8 cellular contexts compared by ENCODE assay signal in the genomic region with DNA sequence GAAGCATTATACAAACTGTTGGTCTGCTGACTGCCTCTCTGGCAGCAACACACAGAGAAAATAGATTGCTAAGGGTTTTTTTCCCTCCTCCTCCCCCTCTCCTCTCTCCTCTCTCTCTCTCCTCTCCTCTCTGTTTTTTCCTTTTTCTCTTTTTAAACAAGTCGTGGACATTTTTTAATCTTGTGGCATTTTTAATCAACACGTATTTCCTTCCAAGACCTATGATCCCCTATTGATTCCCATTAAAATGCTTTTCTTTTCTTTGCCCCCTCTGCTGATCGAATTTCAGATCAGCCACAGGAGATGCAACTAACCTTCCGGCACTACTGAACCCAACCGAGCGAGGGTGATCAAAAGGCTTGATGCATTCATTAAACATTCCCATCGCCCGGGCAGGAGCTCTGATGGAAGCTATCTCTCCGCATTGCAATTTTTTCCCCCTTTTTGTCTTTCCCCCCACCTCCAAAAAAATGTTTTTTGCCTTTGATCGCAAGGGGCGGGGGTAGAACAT.
A peak's percentile ranks its signal among the peaks of the same experiment; 100 is the strongest.
DNase-seq lines count a peak whose midpoint lies in the region; ATAC-seq and TF ChIP-seq lines count a peak whose summit lies in the region.

No MANE protein-coding gene starts in this region.

- TF ChIP-seq EP300 in neural cell (conservative IDR thresholded peaks at IDR 0.05; ENCODE audit: poor library complexity, severe bottlenecking): no peak

- H3K79me2 ChIP-seq in neural cell (replicated peaks; ENCODE audit: insufficient read depth, low read length): no peaks in the 10 kb centered on the region

- H3K36me3 Mint-ChIP-seq in activated T-helper 2 cell treated with anti-CD3 and anti-CD28 coated beads, Interferon-gamma antibody, Interleukin-2, Interleukin-4, amounts not matched to agents 10 μg/mL and 5 μg/mL and 100 μg/mL, durations not matched to agents 14 hours and 24 hours and 36 hours (ENCODE audit: low read depth): no peaks in the 10 kb centered on the region

- H3K9me2 ChIP-seq in neural cell (ENCODE audit: insufficient read depth, low read length): no peaks in the 10 kb centered on the region

- no peaks in the 10 kb centered on the region for H3K27me3 ChIP-seq in neural cell (ENCODE audit: insufficient read depth, low read depth, low read length)

- H3K27ac ChIP-seq in neural cell (ENCODE audit: low read length): peak overlapping the region; percentile 99

- peaks cover 29% of the 10 kb centered on the region for H3K4me1 Mint-ChIP-seq in activated T-helper 2 cell treated with anti-CD3 and anti-CD28 coated beads, Interferon-gamma antibody, Interleukin-2, Interleukin-4, amounts not matched to agents 10 μg/mL and 5 μg/mL and 100 μg/mL, durations not matched to agents 14 hours and 24 hours and 36 hours (ENCODE audit: low read depth)

- H3K4me2 ChIP-seq in neural cell (ENCODE audit: low read length): peak overlapping the region; percentile 85

- DNase-seq in GM03348 (ENCODE audit: low spot score): peak; percentile 66
- peak; percentile 74 for DNase-seq in NCI-H524 treated with DMSO at 0.1 percent for 48 hours (lab: John Stamatoyannopoulos, UW)
- DNase-seq in activated T-helper 2 cell treated with anti-CD3 and anti-CD28 coated beads, Interferon-gamma antibody, Interleukin-2, Interleukin-4, amounts not matched to agents 10 μg/mL and 5 μg/mL and 100 μg/mL, durations not matched to agents 14 hours and 24 hours and 36 hours (ENCODE audit: low spot score): no peak
- DNase-seq in foreskin fibroblast: peak; percentile 52 to 65

- intact Hi-C loops in activated T-helper 2 cell treated with anti-CD3 and anti-CD28 coated beads, Interferon-gamma antibody, Interleukin-2, Interleukin-4, amounts not matched to agents 10 μg/mL and 5 μg/mL and 100 μg/mL, durations not matched to agents 14 hours and 24 hours and 36 hours (cut with micrococcal nuclease): loop anchor here (5.0 to 10.0 kb wide), 3 partner anchors 122 to 268 kb away; no protein-coding TSS in a partner anchor

- H3K27ac Mint-ChIP-seq in activated T-helper 2 cell treated with anti-CD3 and anti-CD28 coated beads, Interferon-gamma antibody, Interleukin-2, Interleukin-4, amounts not matched to agents 10 μg/mL and 5 μg/mL and 100 μg/mL, durations not matched to agents 14 hours and 24 hours and 36 hours: peak overlapping the region; percentile 73

- H3K9me3 ChIP-seq in neural cell (ENCODE audit: low read length): no peaks in the 10 kb centered on the region

- H3F3A ChIP-seq in neural cell (ENCODE audit: insufficient read depth, low read length, poor library complexity, severe bottlenecking): peaks cover 5% of the 10 kb centered on the region

- peak overlapping the region; percentile 78 to 80 for H3K4me3 ChIP-seq in foreskin fibroblast (ENCODE audit: low read depth in 1 of 2, low read length in 2 of 2)
- H3K4me3 ChIP-seq in neural cell (ENCODE audit: low read length): peak overlapping the region; percentile 82

- peak overlapping the region; percentile 84 for H3K4me3 Mint-ChIP-seq in activated T-helper 2 cell treated with anti-CD3 and anti-CD28 coated beads, Interferon-gamma antibody, Interleukin-2, Interleukin-4, amounts not matched to agents 10 μg/mL and 5 μg/mL and 100 μg/mL, durations not matched to agents 14 hours and 24 hours and 36 hours (ENCODE audit: low read depth)

- ATAC-seq in HG03196 (IDR thresholded peaks at IDR 0.05; ENCODE audit: unreplicated experiment): peak; percentile 27
- no peak for ATAC-seq in HG03457 (IDR thresholded peaks at IDR 0.05; ENCODE audit: unreplicated experiment)
- ATAC-seq in HG02571 (IDR thresholded peaks at IDR 0.05; ENCODE audit: unreplicated experiment): no peak

- H2AFZ ChIP-seq in neural cell (ENCODE audit: low read depth, low read length): peak overlapping the region; percentile 70

- H4K20me1 ChIP-seq in neural cell (ENCODE audit: insufficient read depth): no peaks in the 10 kb centered on the region

- TF ChIP-seq RAD21 in neural cell (conservative IDR thresholded peaks at IDR 0.05): peak; percentile 78

- TF ChIP-seq CTCF in foreskin fibroblast (IDR thresholded peaks at IDR 0.05; ENCODE audit: low read depth, low read length) (peak; percentile 33), neural cell (IDR thresholded peaks at IDR 0.05; ENCODE audit: poor library complexity, severe bottlenecking) (peak; percentile 89)

- peaks cover 24% of the 10 kb centered on the region for H3K27me3 Mint-ChIP-seq in activated T-helper 2 cell treated with anti-CD3 and anti-CD28 coated beads, Interferon-gamma antibody, Interleukin-2, Interleukin-4, amounts not matched to agents 10 μg/mL and 5 μg/mL and 100 μg/mL, durations not matched to agents 14 hours and 24 hours and 36 hours (ENCODE audit: low read depth)

- H3K9me3 Mint-ChIP-seq in activated T-helper 2 cell treated with anti-CD3 and anti-CD28 coated beads, Interferon-gamma antibody, Interleukin-2, Interleukin-4, amounts not matched to agents 10 μg/mL and 5 μg/mL and 100 μg/mL, durations not matched to agents 14 hours and 24 hours and 36 hours: no peaks in the 10 kb centered on the region

- H3K36me3 ChIP-seq in neural cell (ENCODE audit: insufficient read depth, low read length): no peaks in the 10 kb centered on the region

- H3K9ac ChIP-seq in neural cell (ENCODE audit: low read length): peak overlapping the region; percentile 98

TF ChIP-seq in neural cell, 6 proteins besides CTCF, POLR2A, EP300 and RAD21:
- TF ChIP-seq EZH2 (IDR thresholded peaks at IDR 0.05; ENCODE audit: borderline replicate concordance, insufficient read depth, low read length, poor library complexity, severe bottlenecking) (no peak), TAF1 (IDR thresholded peaks at IDR 0.05; ENCODE audit: low read depth) (peak; percentile 52), MXI1 (conservative IDR thresholded peaks at IDR 0.05; ENCODE audit: poor library complexity, severe bottlenecking) (no peak), POLR2AphosphoS5 (IDR thresholded peaks at IDR 0.05) (peak; percentile 58), SMC3 (conservative IDR thresholded peaks at IDR 0.05; ENCODE audit: poor library complexity) (peak; percentile 90), REST (IDR thresholded peaks at IDR 0.05; ENCODE audit: borderline replicate concordance) (no peak)
